In genomic region chr4:24033626-24034025, GRCh38 we compare ENCODE assay signal across 28 cellular contexts.
"Had no signal": no experiment of that assay in that cellular context is flagged by ENCODE, and none has a peak within 500 bp of the region (broad histone marks: within the 10 kb centered on the region; RNA-seq: fewer than 3 reads in every experiment).

No MANE protein-coding gene starts in this region.

- DNase-seq: natural killer cell; occipital lobe; ovary; posterior cingulate gyrus; psoas muscle; right cardiac atrium; right lobe of liver; sigmoid colon; stimulated activated CD4-positive, alpha-beta T cell treated with anti-CD3 and anti-CD28 coated beads, Interleukin-15, amount 100 ng/mL, for 24 hours; stimulated activated CD4-positive, alpha-beta T cell treated with anti-CD3 and anti-CD28 coated beads, Interleukin-2, amount 100 ng/mL, for 24 hours; stimulated activated CD4-positive, alpha-beta T cell treated with anti-CD3 and anti-CD28 coated beads, Interleukin-2, amount 100 ng/mL, for 48 hours; stimulated activated CD4-positive, alpha-beta T cell treated with anti-CD3 and anti-CD28 coated beads, Interleukin-4, amount 100 ng/mL, for 24 hours; stimulated activated naive B cell treated with anti-CD40 and anti-IgM and Interleukin-4, amounts not matched to agents 10 μg/mL and 1 μg/mL and 100 μg/mL, for 72 hours; stimulated activated naive CD4-positive, alpha-beta T cell treated with Interleukin-2 at 50 U/mL for 16 hours; stomach; thyroid gland; trophoblast cell; upper lobe of left lung had no signal

- H3K9me3 Mint-ChIP-seq: nephron; neural progenitor cell; stimulated activated naive CD8-positive, alpha-beta T cell treated with anti-CD3 and anti-CD28 coated beads, Interleukin-15, Interleukin-2, amounts not matched to agents 100 ng/mL and 50 ng/mL, for 24 hours had no signal

- H3K4me3 Mint-ChIP-seq: natural killer cell; nephron; neural progenitor cell; stimulated activated effector memory CD8-positive, alpha-beta T cell treated with anti-CD3 and anti-CD28 coated beads, Interleukin-12 subunit alpha, Interleukin-12 subunit beta, amount 100 ng/mL, for 72 hours; stimulated activated naive B cell treated with anti-CD40 and anti-IgM and Interleukin-4, amounts not matched to agents 10 μg/mL and 1 μg/mL and 100 μg/mL, for 72 hours; stimulated activated naive CD8-positive, alpha-beta T cell treated with anti-CD3 and anti-CD28 coated beads, Interleukin-15, Interleukin-2, amounts not matched to agents 100 ng/mL and 50 ng/mL, for 24 hours had no signal

- H3K4me1 ChIP-seq: parathyroid adenoma, psoas muscle, right lobe of liver, sigmoid colon, stomach, thyroid gland, tibial nerve, upper lobe of left lung, vagina had no signal

- H3K36me3 Mint-ChIP-seq: natural killer cell; neural progenitor cell; stimulated activated effector memory CD8-positive, alpha-beta T cell treated with anti-CD3 and anti-CD28 coated beads, Interleukin-12 subunit alpha, Interleukin-12 subunit beta, amount 100 ng/mL, for 72 hours; stimulated activated naive B cell treated with anti-CD40 and anti-IgM and Interleukin-4, amounts not matched to agents 10 μg/mL and 1 μg/mL and 100 μg/mL, for 72 hours had no signal

- ATAC-seq: natural killer cell; psoas muscle; right cardiac atrium; right lobe of liver; stimulated activated effector memory CD8-positive, alpha-beta T cell treated with anti-CD3 and anti-CD28 coated beads, Interleukin-12 subunit alpha, Interleukin-12 subunit beta, amount 100 ng/mL, for 72 hours; stimulated activated naive B cell treated with anti-CD40 and anti-IgM and Interleukin-4, amounts not matched to agents 10 μg/mL and 1 μg/mL and 100 μg/mL, for 72 hours had no signal

- H3K36me3 ChIP-seq: neural progenitor cell, ovary, right lobe of liver, sigmoid colon, stomach, thoracic aorta, thyroid gland, tibial nerve, upper lobe of left lung, vagina had no signal

- H3K4me3 ChIP-seq: neural progenitor cell, ovary, psoas muscle, right lobe of liver, sigmoid colon, skin epidermis, stomach, thoracic aorta, thyroid gland, tibial nerve, upper lobe of left lung, vagina had no signal

- H3K27ac ChIP-seq: neural progenitor cell, ovary, parathyroid adenoma, psoas muscle, right lobe of liver, sigmoid colon, skin epidermis, stomach, thoracic aorta, thyroid gland, tibial nerve, upper lobe of left lung, vagina had no signal

- H3K9me3 ChIP-seq: ovary, psoas muscle, right lobe of liver, sigmoid colon, stomach, thoracic aorta, thyroid gland, tibial nerve, upper lobe of left lung, vagina had no signal

- H3K27ac Mint-ChIP-seq: natural killer cell; nephron; neural progenitor cell; progenitor cell of endocrine pancreas; stimulated activated effector memory CD8-positive, alpha-beta T cell treated with anti-CD3 and anti-CD28 coated beads, Interleukin-12 subunit alpha, Interleukin-12 subunit beta, amount 100 ng/mL, for 72 hours; stimulated activated naive B cell treated with anti-CD40 and anti-IgM and Interleukin-4, amounts not matched to agents 10 μg/mL and 1 μg/mL and 100 μg/mL, for 72 hours; stimulated activated naive CD8-positive, alpha-beta T cell treated with anti-CD3 and anti-CD28 coated beads, Interleukin-15, Interleukin-2, amounts not matched to agents 100 ng/mL and 50 ng/mL, for 24 hours had no signal

- H3K4me2 ChIP-seq: neural progenitor cell had no signal

- H3K9ac ChIP-seq: neural progenitor cell, parathyroid adenoma had no signal

- H3K79me2 ChIP-seq: parathyroid adenoma had no signal

- H3K27me3 Mint-ChIP-seq: stimulated activated naive B cell treated with anti-CD40 and anti-IgM and Interleukin-4, amounts not matched to agents 10 μg/mL and 1 μg/mL and 100 μg/mL, for 72 hours had no signal

- H3K4me1 Mint-ChIP-seq: natural killer cell; neural progenitor cell; stimulated activated effector memory CD8-positive, alpha-beta T cell treated with anti-CD3 and anti-CD28 coated beads, Interleukin-12 subunit alpha, Interleukin-12 subunit beta, amount 100 ng/mL, for 72 hours; stimulated activated naive B cell treated with anti-CD40 and anti-IgM and Interleukin-4, amounts not matched to agents 10 μg/mL and 1 μg/mL and 100 μg/mL, for 72 hours had no signal

- H3K27me3 ChIP-seq: neural progenitor cell, ovary, right lobe of liver, sigmoid colon, stomach, thyroid gland, tibial nerve, upper lobe of left lung, vagina had no signal

- H2AFZ ChIP-seq: neural progenitor cell, parathyroid adenoma had no signal
